12 cellular contexts compared by ENCODE assay signal in genomic region chr3:139201446-139202225, GRCh38.
"Had no signal": no experiment of that assay in that cellular context is flagged by ENCODE, and none has a peak within 500 bp of the region (broad histone marks: within the 10 kb centered on the region; RNA-seq: fewer than 3 reads in every experiment).

No MANE protein-coding gene starts in this region.

- DNase-seq: activated CD4-positive, alpha-beta T cell treated with anti-CD3 and anti-CD28 coated beads for 1 hour; activated CD4-positive, alpha-beta T cell treated with anti-CD3 and anti-CD28 coated beads, Interleukin-2, amount 50 U/mL, for 4 hours; amniotic stem cell; kidney; left lung; naive thymus-derived CD4-positive, alpha-beta T cell; T1000 had no signal

- H3K36me3 ChIP-seq: esophagus muscularis mucosa, left lung, pancreas had no signal

- H3K4me3 ChIP-seq: esophagus muscularis mucosa, left lung, mucosa of descending colon, pancreas had no signal

- ATAC-seq: left lung; naive thymus-derived CD4-positive, alpha-beta T cell; stimulated activated effector memory CD8-positive, alpha-beta T cell treated with anti-CD3 and anti-CD28 coated beads, Interleukin-12 subunit alpha, Interleukin-12 subunit beta, amount 100 ng/mL, for 72 hours had no signal

- H3K27ac Mint-ChIP-seq: activated naive CD4-positive, alpha-beta T cell treated with anti-CD3 and anti-CD28 coated beads, Interleukin-2, amount 50 U/mL, for 72 hours; naive thymus-derived CD4-positive, alpha-beta T cell; stimulated activated effector memory CD8-positive, alpha-beta T cell treated with anti-CD3 and anti-CD28 coated beads, Interleukin-12 subunit alpha, Interleukin-12 subunit beta, amount 100 ng/mL, for 72 hours had no signal

- H3K27ac ChIP-seq: esophagus muscularis mucosa, left lung, pancreas had no signal

- H3K9me3 ChIP-seq: mucosa of descending colon, pancreas had no signal

- H3K4me1 Mint-ChIP-seq: naive thymus-derived CD4-positive, alpha-beta T cell; stimulated activated effector memory CD8-positive, alpha-beta T cell treated with anti-CD3 and anti-CD28 coated beads, Interleukin-12 subunit alpha, Interleukin-12 subunit beta, amount 100 ng/mL, for 72 hours had no signal

- H3K4me3 Mint-ChIP-seq: naive thymus-derived CD4-positive, alpha-beta T cell; stimulated activated effector memory CD8-positive, alpha-beta T cell treated with anti-CD3 and anti-CD28 coated beads, Interleukin-12 subunit alpha, Interleukin-12 subunit beta, amount 100 ng/mL, for 72 hours had no signal

- H3K27me3 ChIP-seq: esophagus muscularis mucosa, left lung, pancreas had no signal

- H3K4me1 ChIP-seq: left lung had no signal

- H3K36me3 Mint-ChIP-seq: stimulated activated effector memory CD8-positive, alpha-beta T cell treated with anti-CD3 and anti-CD28 coated beads, Interleukin-12 subunit alpha, Interleukin-12 subunit beta, amount 100 ng/mL, for 72 hours had no signal
